In the genomic region with DNA sequence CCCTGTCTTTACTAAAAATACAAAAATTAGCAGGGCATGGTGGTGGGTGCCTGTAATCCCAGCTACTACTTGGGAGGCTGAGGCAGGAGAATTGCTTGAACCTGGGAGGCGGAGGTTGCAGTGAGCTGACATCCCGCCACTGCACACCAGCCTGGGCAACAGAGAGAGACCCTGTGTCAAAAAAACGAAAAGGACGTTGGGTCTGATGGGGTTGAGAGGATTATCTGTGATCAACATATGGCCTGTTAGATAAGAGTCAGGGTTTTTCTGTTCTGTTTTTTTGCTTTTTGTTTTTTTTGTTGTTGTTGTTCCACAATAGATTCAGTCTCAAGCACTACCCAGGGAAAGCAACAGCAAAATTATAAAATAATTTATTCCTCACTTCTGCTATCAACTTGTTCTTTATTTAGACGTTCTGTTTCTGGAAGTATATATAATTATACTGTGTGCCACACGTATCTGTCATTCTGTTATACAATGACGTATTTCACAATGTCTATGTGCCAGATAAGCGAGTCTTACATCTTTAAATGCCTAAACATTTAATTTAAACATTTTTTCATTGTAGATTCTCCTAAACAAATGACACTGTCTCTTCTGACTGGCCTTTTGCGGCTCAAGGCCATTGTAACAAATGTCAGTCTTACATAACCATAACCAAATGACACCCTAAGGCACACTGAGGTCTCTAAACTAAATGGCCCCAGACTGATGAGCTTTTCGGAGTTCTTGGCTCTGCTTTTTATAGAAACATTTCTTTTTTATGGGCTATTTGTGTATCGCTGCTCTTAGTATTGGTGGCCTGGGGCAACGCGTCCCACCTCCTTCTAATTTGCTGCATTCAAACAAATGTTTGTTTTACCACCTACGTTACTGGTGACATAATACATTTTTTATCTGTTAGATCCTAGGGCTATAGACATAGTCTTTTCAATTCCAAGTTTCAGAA, we compare ENCODE assay signal across 23 cellular contexts. TPM values are rescaled to one million over a fixed set of nuclear protein-coding genes. Genes with fewer than 3 reads are reported as not detected.
A peak's percentile ranks its signal among the peaks of the same experiment; 100 is the strongest.
DNase-seq lines count a peak whose midpoint lies in the region; ATAC-seq, FAIRE-seq and TF ChIP-seq lines count a peak whose summit lies in the region.
"Had no signal": no experiment of that assay in that cellular context is flagged by ENCODE, and none has a peak within 500 bp of the region (broad histone marks: within the 10 kb centered on the region; RNA-seq: fewer than 3 reads in every experiment).

No MANE protein-coding gene starts in this region.

- H3K27ac ChIP-seq in pancreas, result no peak overlapping the region
- H3K27ac ChIP-seq: esophagus muscularis mucosa, neural progenitor cell, RWPE1, WERI-Rb-1 had no signal

- H3K4me3 ChIP-seq in pancreas, result no peak overlapping the region
- H3K4me3 ChIP-seq: esophagus muscularis mucosa, neural progenitor cell, smooth muscle cell had no signal

- H3K4me1 ChIP-seq in pancreas, result peaks cover 0 to 5% (median 0%) of the 10 kb centered on the region in 3 donors
- H3K4me1 ChIP-seq: esophagus muscularis mucosa, neural progenitor cell had no signal

- ATAC-seq in SK-N-SH treated with all-trans-retinoic acid at 6 μM for 48 hours (no peak; the same call in 2 of the 3 replicates), pancreas (peak in 3 of 4 donors; percentile 49 to 64 (median 60)), HG02981 (IDR thresholded peaks at IDR 0.05; ENCODE audit: unreplicated experiment) (no peak)
- ATAC-seq: T-cell had no signal

- 55 to 62% methylated on average over 14 of the region's 14 CpGs for WGBS in pancreas, 2 donors

- no peak for FAIRE-seq in pancreas (lab: Jason Lieb, UNC)
- FAIRE-seq: urothelium cell line had no signal

- TF ChIP-seq CTCF in pancreas (IDR thresholded peaks at IDR 0.05), result no peak

- no peaks in the 10 kb centered on the region for H3K27me3 ChIP-seq in pancreas
- H3K27me3 ChIP-seq: esophagus muscularis mucosa, neural progenitor cell had no signal

- H3K36me3 ChIP-seq in pancreas, result no peaks in the 10 kb centered on the region
- H3K36me3 ChIP-seq: esophagus muscularis mucosa, neural progenitor cell, WERI-Rb-1 had no signal

- intact Hi-C loops in pancreas (cut with DNase I), result no loop called here

- DNase-seq in SIG-M5 treated with dmso at 0.1 percent for 504 hours (lab: John Stamatoyannopoulos, UW; ENCODE audit: unreplicated experiment), result peak; percentile 15
- DNase-seq in SIG-M5 (lab: John Stamatoyannopoulos, UW), result no peak
- peak; percentile 56 to 82 for DNase-seq in NCI-H2081 (lab: John Stamatoyannopoulos, UW)
- DNase-seq in pancreas, result no peak
- no peak for DNase-seq in DMS 273 treated with DMSO at 0.1 percent for 48 hours (lab: John Stamatoyannopoulos, UW)
- no peak for DNase-seq in NK-92 (lab: John Stamatoyannopoulos, UW; ENCODE audit: unreplicated experiment)
- DNase-seq: activated CD4-positive, alpha-beta T cell treated with anti-CD3 and anti-CD28 coated beads, Interleukin-2, amount 50 U/mL, for 4 hours; activated naive CD4-positive, alpha-beta T cell treated with Interleukin-2 at 50 U/mL for 16 hours; activated T-cell treated with anti-CD3 and anti-CD28 coated beads for 4 hours; central memory CD4-positive, alpha-beta T cell; DMS153; H9; NK-92 treated with Interleukin-12 subunit alpha and Interleukin-12 subunit beta, amount 100 ng/mL, for 24 hours; stimulated activated CD4-positive, alpha-beta T cell treated with anti-CD3 and anti-CD28 coated beads, Interleukin-4, amount 100 ng/mL, for 4 hours; T-cell; WERI-Rb-1 had no signal

- no peaks in the 10 kb centered on the region for H3K9me3 ChIP-seq in pancreas
- H3K9me3 ChIP-seq: esophagus muscularis mucosa had no signal

TF ChIP-seq in SK-N-SH treated with all-trans-retinoic acid at 6 μM for 48 hours, 23 proteins besides CTCF, POLR2A, EP300 and RAD21:
- peak; percentile 61; the same call in 1 of the 2 replicates for TF ChIP-seq TCF4 (CRISPR knock-in tag; IDR thresholded peaks at IDR 0.05; ENCODE audit: borderline replicate concordance)
- TF ChIP-seq SNAI2 (CRISPR knock-in tag; IDR thresholded peaks at IDR 0.05), result no peak

RNA-seq across cellular contexts. Expression of a gene that starts 7.2 kb away (rescaled TPM):
- total RNA-seq in pancreas, result 10 to 100 TPM; 27.5 to 60.1 (median 33.3) TPM
- 10 to 100 TPM; 31.4 to 34.0 TPM for polyA plus RNA-seq in pancreas

Comparison
In these comparisons a context has a peak if more than half of its experiments do, and no peak if none do; other contexts are left out.
1. DNase-seq: peak in SIG-M5 treated with dmso at 0.1 percent for 504 hours (single experiment) and NCI-H2081 (2 of 2); none in SIG-M5 (single experiment), pancreas (0 of 6), DMS 273 treated with DMSO at 0.1 percent for 48 hours (single experiment) and NK-92 (single experiment).
2. ATAC-seq: peak in pancreas (3 of 4); none in SK-N-SH treated with all-trans-retinoic acid at 6 μM for 48 hours (single experiment) and HG02981 (single experiment).